8 cellular contexts compared by ENCODE assay signal in the genomic region with DNA sequence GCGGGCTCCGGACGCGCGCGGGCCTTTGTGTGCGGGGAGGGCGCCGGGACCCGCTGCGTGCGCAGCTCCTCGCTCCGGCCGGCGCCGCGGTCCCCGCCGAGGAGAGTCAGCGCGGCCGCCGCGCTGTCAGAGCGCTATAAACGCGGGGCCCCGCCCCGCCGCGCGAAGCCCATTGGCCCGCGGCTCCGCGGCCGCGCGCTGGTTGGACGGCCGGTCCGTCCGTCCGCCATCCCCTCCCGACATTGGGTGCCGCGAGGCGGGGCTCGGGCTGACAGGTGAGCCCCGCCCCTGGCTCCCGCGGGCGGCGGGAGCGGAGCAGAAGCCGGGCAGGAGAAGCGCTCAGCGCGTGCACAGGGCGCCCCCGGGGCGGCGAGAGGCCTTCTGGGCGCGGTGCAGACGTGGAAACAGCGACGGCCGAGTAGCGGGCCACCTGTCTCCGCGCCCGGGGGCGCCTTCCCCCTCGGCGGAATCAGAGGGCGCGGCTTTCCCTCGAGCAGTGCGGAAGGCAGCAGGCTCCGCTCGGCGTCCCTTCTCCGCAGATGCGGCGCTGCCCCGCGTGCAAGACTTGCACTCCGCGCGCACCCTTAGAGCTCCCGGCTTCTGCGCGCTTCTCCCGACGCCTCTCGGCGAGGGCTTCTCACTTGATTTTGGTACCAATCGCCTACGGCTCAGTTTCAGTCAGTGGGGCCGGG. TPM values are rescaled to one million over a fixed set of nuclear protein-coding genes. Genes with fewer than 3 reads are reported as not detected.
DNase-seq lines count a peak whose midpoint lies in the region; ATAC-seq and TF ChIP-seq lines count a peak whose summit lies in the region.

A gene with protein sequence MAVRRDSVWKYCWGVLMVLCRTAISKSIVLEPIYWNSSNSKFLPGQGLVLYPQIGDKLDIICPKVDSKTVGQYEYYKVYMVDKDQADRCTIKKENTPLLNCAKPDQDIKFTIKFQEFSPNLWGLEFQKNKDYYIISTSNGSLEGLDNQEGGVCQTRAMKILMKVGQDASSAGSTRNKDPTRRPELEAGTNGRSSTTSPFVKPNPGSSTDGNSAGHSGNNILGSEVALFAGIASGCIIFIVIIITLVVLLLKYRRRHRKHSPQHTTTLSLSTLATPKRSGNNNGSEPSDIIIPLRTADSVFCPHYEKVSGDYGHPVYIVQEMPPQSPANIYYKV (minus strand): TSS at position 111 of the 692 bp plus-strand sequence. CDS start 698 bp downstream, outside the sequence.

- no peaks in the 10 kb centered on the region for H3K9me2 ChIP-seq in MM.1S (replicated peaks; ENCODE audit: insufficient read depth, low read length)

- H4K20me1 ChIP-seq in MM.1S (ENCODE audit: insufficient read depth, low read length) (no peaks in the 10 kb centered on the region; the same call in 1 of the 2 replicates), osteoblast (ENCODE audit: insufficient read depth, low read length) (peaks cover 9% of the 10 kb centered on the region)

- H3K4me2 ChIP-seq in MM.1S (ENCODE audit: low read depth, low read length) (peak within 1 kb of the TSS; percentile 100), osteoblast (ENCODE audit: insufficient read depth, low read length) (peak within 1 kb of the TSS; percentile 93)

- H3K9me3 ChIP-seq in HAP-1 (no peaks in the 10 kb centered on the region), MM.1S (replicated peaks; ENCODE audit: insufficient read depth, low read length) (no peaks in the 10 kb centered on the region), osteoblast (ENCODE audit: low read depth, low read length) (no peaks in the 10 kb centered on the region), testis (no peaks in the 10 kb centered on the region)

- no peaks in the 10 kb centered on the region for H3K36me3 Mint-ChIP-seq in activated naive CD8-positive, alpha-beta T cell

- TF ChIP-seq POLR2A in testis (IDR thresholded peaks at IDR 0.05), result no peak

- H3K9ac ChIP-seq in MM.1S (ENCODE audit: low read length), result peak within 1 kb of the TSS; percentile 22; the same call in 1 of the 2 replicates

- peaks cover 32% of the 10 kb centered on the region for H3F3A ChIP-seq in MM.1S (ENCODE audit: insufficient read depth, low read length)

- peak within 1 kb of the TSS; percentile 93 for H3K4me3 Mint-ChIP-seq in activated naive CD8-positive, alpha-beta T cell

- H3K79me2 ChIP-seq in MM.1S (ENCODE audit: low read length) (no peaks in the 10 kb centered on the region), osteoblast (ENCODE audit: insufficient read depth, low read length) (peaks cover 40% of the 10 kb centered on the region)

- H3K9me3 Mint-ChIP-seq in activated naive CD8-positive, alpha-beta T cell (ENCODE audit: low read depth), result no peaks in the 10 kb centered on the region

- DNase-seq in GM06990 (ENCODE audit: extremely low read depth, insufficient read length) (peak; percentile 96), HAP-1 (ENCODE audit: low spot score in 2 of 2) (peak; percentile 85 to 91), MM.1S (peak; percentile 95), glomerular visceral epithelial cell (ENCODE audit: extremely low spot score) (peak; percentile 95), osteoblast (ENCODE audit: insufficient read length, low spot score, missing footprints) (peak; percentile 99), testis (peak; percentile 88)

- in situ Hi-C loops in HAP-1 (cut with MboI; ENCODE audit: low sequenced_read_pairs), result loop anchor here (25.0 kb wide), 1 partner anchor 448 kb away; no protein-coding TSS in a partner anchor

- TF ChIP-seq CTCF in GM06990 (IDR thresholded peaks at IDR 0.05; ENCODE audit: insufficient read depth, low read length, poor library complexity, severe bottlenecking), result no peak
- 0 out of 2 replicates have a peak, but pooled peaks have one; percentile 5 for TF ChIP-seq CTCF in MM.1S (IDR thresholded peaks at IDR 0.05; ENCODE audit: low read length)
- no peak for TF ChIP-seq CTCF in osteoblast (IDR thresholded peaks at IDR 0.05; ENCODE audit: extremely low read depth, low read depth, low read length)
- no peak for TF ChIP-seq CTCF in testis (IDR thresholded peaks at IDR 0.05)

- H3K27me3 Mint-ChIP-seq in activated naive CD8-positive, alpha-beta T cell, result peaks cover 14% of the 10 kb centered on the region

- H3K4me3 ChIP-seq in GM06990 (replicated peaks; ENCODE audit: low read depth, low read length) (peak within 1 kb of the TSS; percentile 78), HAP-1 (peak within 1 kb of the TSS; percentile 48), MM.1S (ENCODE audit: low read length) (peak within 1 kb of the TSS; percentile 75), osteoblast (ENCODE audit: insufficient read depth, low read length) (peak within 1 kb of the TSS; percentile 85), testis (peak within 1 kb of the TSS; percentile 65 to 75)

- H3K27me3 ChIP-seq in GM06990 (replicated peaks; ENCODE audit: control insufficient read depth, insufficient read depth, low read length) (no peaks in the 10 kb centered on the region), HAP-1 (ENCODE audit: low read depth) (no peaks in the 10 kb centered on the region), MM.1S (replicated peaks; ENCODE audit: insufficient read depth, low read length) (0 out of 2 replicates have a peak, but pooled peaks cover 5% of the 10 kb centered on the region), osteoblast (ENCODE audit: insufficient read depth, low read length) (no peaks in the 10 kb centered on the region), testis (no peaks in the 10 kb centered on the region)

- peak within 1 kb of the TSS; percentile 23; the same call in 1 of the 2 replicates for H3K27ac ChIP-seq in MM.1S (ENCODE audit: low read length)
- H3K27ac ChIP-seq in osteoblast (ENCODE audit: low read depth, low read length), result peak within 1 kb of the TSS; percentile 33
- peak within 1 kb of the TSS; percentile 65 to 79 for H3K27ac ChIP-seq in testis

- H3K36me3 ChIP-seq in GM06990 (ENCODE audit: control insufficient read depth, insufficient read depth, low read length) (no peaks in the 10 kb centered on the region), HAP-1 (replicated peaks) (peaks cover 4% of the 10 kb centered on the region), MM.1S (replicated peaks; ENCODE audit: insufficient read depth, low read length) (no peaks in the 10 kb centered on the region), osteoblast (ENCODE audit: insufficient read depth, low read length) (peaks cover 4% of the 10 kb centered on the region), testis (ENCODE audit: low read depth, missing control alignments) (no peaks in the 10 kb centered on the region)

- peaks cover 19% of the 10 kb centered on the region for H3K4me1 Mint-ChIP-seq in activated naive CD8-positive, alpha-beta T cell (ENCODE audit: low read depth)

- H3K27ac Mint-ChIP-seq in activated naive CD8-positive, alpha-beta T cell, result peak within 1 kb of the TSS; percentile 70

- ATAC-seq in SK-N-SH treated with all-trans-retinoic acid at 6 μM for 48 hours, result peak; percentile 86

- H3K4me1 ChIP-seq in HAP-1, result peaks cover 12% of the 10 kb centered on the region
- peaks cover 10% of the 10 kb centered on the region; the same call in 1 of the 2 replicates for H3K4me1 ChIP-seq in MM.1S (ENCODE audit: low read length)
- peaks cover 11% of the 10 kb centered on the region for H3K4me1 ChIP-seq in osteoblast (ENCODE audit: insufficient read depth, low read length)
- peaks cover 13% of the 10 kb centered on the region for H3K4me1 ChIP-seq in testis

- peak within 1 kb of the TSS; percentile 81 for H2AFZ ChIP-seq in MM.1S (ENCODE audit: low read length)
- peak within 1 kb of the TSS; percentile 64 for H2AFZ ChIP-seq in osteoblast (ENCODE audit: low read length)

- WGBS in testis, 2 donors, result 0 to 1% methylated on average over 7 to 29 of the region's 102 CpGs

- intact Hi-C loops in testis (cut with DNase I; ENCODE audit: low total_unique reads), result no loop called here

TF ChIP-seq in SK-N-SH treated with all-trans-retinoic acid at 6 μM for 48 hours, 23 proteins besides CTCF, POLR2A, EP300 and RAD21 (continues in another document):
- TF ChIP-seq RARB (CRISPR knock-in tag; IDR thresholded peaks at IDR 0.05) (no peak), ZNF8 (CRISPR knock-in tag; IDR thresholded peaks at IDR 0.05) (no peak), CSDC2 (CRISPR knock-in tag; IDR thresholded peaks at IDR 0.05) (no peak)
- TF ChIP-seq, protein P1, sequence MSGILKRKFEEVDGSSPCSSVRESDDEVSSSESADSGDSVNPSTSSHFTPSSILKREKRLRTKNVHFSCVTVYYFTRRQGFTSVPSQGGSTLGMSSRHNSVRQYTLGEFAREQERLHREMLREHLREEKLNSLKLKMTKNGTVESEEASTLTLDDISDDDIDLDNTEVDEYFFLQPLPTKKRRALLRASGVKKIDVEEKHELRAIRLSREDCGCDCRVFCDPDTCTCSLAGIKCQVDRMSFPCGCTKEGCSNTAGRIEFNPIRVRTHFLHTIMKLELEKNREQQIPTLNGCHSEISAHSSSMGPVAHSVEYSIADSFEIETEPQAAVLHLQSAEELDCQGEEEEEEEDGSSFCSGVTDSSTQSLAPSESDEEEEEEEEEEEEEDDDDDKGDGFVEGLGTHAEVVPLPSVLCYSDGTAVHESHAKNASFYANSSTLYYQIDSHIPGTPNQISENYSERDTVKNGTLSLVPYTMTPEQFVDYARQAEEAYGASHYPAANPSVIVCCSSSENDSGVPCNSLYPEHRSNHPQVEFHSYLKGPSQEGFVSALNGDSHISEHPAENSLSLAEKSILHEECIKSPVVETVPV (CRISPR knock-in tag; IDR thresholded peaks at IDR 0.05), result no peak
- TF ChIP-seq, protein P2, sequence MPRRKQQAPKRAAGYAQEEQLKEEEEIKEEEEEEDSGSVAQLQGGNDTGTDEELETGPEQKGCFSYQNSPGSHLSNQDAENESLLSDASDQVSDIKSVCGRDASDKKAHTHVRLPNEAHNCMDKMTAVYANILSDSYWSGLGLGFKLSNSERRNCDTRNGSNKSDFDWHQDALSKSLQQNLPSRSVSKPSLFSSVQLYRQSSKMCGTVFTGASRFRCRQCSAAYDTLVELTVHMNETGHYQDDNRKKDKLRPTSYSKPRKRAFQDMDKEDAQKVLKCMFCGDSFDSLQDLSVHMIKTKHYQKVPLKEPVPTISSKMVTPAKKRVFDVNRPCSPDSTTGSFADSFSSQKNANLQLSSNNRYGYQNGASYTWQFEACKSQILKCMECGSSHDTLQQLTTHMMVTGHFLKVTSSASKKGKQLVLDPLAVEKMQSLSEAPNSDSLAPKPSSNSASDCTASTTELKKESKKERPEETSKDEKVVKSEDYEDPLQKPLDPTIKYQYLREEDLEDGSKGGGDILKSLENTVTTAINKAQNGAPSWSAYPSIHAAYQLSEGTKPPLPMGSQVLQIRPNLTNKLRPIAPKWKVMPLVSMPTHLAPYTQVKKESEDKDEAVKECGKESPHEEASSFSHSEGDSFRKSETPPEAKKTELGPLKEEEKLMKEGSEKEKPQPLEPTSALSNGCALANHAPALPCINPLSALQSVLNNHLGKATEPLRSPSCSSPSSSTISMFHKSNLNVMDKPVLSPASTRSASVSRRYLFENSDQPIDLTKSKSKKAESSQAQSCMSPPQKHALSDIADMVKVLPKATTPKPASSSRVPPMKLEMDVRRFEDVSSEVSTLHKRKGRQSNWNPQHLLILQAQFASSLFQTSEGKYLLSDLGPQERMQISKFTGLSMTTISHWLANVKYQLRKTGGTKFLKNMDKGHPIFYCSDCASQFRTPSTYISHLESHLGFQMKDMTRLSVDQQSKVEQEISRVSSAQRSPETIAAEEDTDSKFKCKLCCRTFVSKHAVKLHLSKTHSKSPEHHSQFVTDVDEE (CRISPR knock-in tag; IDR thresholded peaks at IDR 0.05), result no peak

RNA-seq across cellular contexts. Expression of the gene that starts here (rescaled TPM):
- total RNA-seq in osteoblast (10.0 and 17.0 TPM in 2 replicates), testis (10 to 100 TPM; 24.7 to 37.7 TPM)
- 17.4 TPM for polyA plus RNA-seq in testis (ENCODE audit: insufficient read depth, low read depth, low replicate concordance)

Comparison
In these comparisons a context has a peak if more than half of its experiments do, and no peak if none do; other contexts are left out.
1. Peak in every context shown above with its lines: DNase-seq, ATAC-seq, H3K4me3 ChIP-seq and H3K27ac ChIP-seq.